ENCODE assay signal across 8 cellular contexts in genomic region chr10:7417103-7417623, GRCh38. TPM values are rescaled to one million over a fixed set of nuclear protein-coding genes. Genes with fewer than 3 reads are reported as not detected.
DNase-seq lines count a peak whose midpoint lies in the region; ATAC-seq and TF ChIP-seq lines count a peak whose summit lies in the region.

No MANE protein-coding gene starts in this region.

- no peak overlapping the region for H3K9ac ChIP-seq in H9 (ENCODE audit: extremely low read depth, insufficient read length, low read length)

- no peak overlapping the region for H2BK120ac ChIP-seq in H9 (ENCODE audit: low read depth, low read length, poor library complexity, severe bottlenecking)

- H4K5ac ChIP-seq in H9 (ENCODE audit: insufficient read length, low read depth, low read length), result no peak overlapping the region

- H3K14ac ChIP-seq in H9 (ENCODE audit: insufficient read depth, low read length), result no peak overlapping the region

- H4K91ac ChIP-seq in H9 (ENCODE audit: insufficient read length, low read depth, low read length), result no peak overlapping the region

- no peak overlapping the region for H2AFZ ChIP-seq in H9 (ENCODE audit: low read length)

- no peaks in the 10 kb centered on the region for H3K36me3 ChIP-seq in lower lobe of right lung

- no peak overlapping the region for H4K8ac ChIP-seq in H9 (replicated peaks; ENCODE audit: insufficient read length, low read depth, low read length)

- no peaks in the 10 kb centered on the region for H4K20me1 ChIP-seq in H9 (ENCODE audit: control insufficient read depth, insufficient read depth, insufficient read length)

- no peak overlapping the region for H2BK20ac ChIP-seq in H9 (ENCODE audit: low read depth, low read length, poor library complexity, severe bottlenecking)

- ATAC-seq in lower lobe of right lung (peak in 1 of 2 donors; percentile 41), GM21737 (IDR thresholded peaks at IDR 0.05; ENCODE audit: unreplicated experiment) (no peak), HG03175 (IDR thresholded peaks at IDR 0.05; ENCODE audit: unreplicated experiment) (no peak)

- H3K56ac ChIP-seq in H9 (ENCODE audit: insufficient read length, low read depth, low read length), result no peak overlapping the region

- peaks cover 80% of the 10 kb centered on the region for H3K27me3 Mint-ChIP-seq in H9 (ENCODE audit: low read depth)

- H3K79me1 ChIP-seq in H9 (ENCODE audit: insufficient read depth, low read depth, low read length, poor library complexity, severe bottlenecking), result no peaks in the 10 kb centered on the region

- 0 out of 7 replicates have a peak, but pooled peaks cover 0 to 6% (median 0%) of the 10 kb centered on the region in 3 experiments for H3K36me3 Mint-ChIP-seq in H9 (ENCODE audit: insufficient read depth in 1 of 3, low read depth in 3 of 3)

- no peak overlapping the region for H3K27ac Mint-ChIP-seq in H9

- H3K23ac ChIP-seq in H9 (ENCODE audit: insufficient read length, low read depth, low read length), result no peak overlapping the region

- H3K4me2 ChIP-seq in H9 (ENCODE audit: insufficient read depth, insufficient read length, low read length), result no peak overlapping the region

- H2BK12ac ChIP-seq in H9 (ENCODE audit: insufficient read length, low read depth, low read length), result no peak overlapping the region

- TF ChIP-seq CTCF in H9 (conservative IDR thresholded peaks at IDR 0.05), result peak; percentile 68
- TF ChIP-seq CTCF in lower lobe of right lung (IDR thresholded peaks at IDR 0.05), result peak; percentile 47

- H2BK15ac ChIP-seq in H9 (ENCODE audit: low read depth, low read length), result no peak overlapping the region

- H3T11ph ChIP-seq in H9 (ENCODE audit: low read length), result no peak overlapping the region

- H3K23me2 ChIP-seq in H9 (ENCODE audit: insufficient read length, low read depth, low read length, poor library complexity, severe bottlenecking), result peaks cover 13% of the 10 kb centered on the region

- H3K4me1 ChIP-seq in H9 (ENCODE audit: insufficient read depth, low read length) (no peaks in the 10 kb centered on the region), lower lobe of right lung (peaks cover 12% of the 10 kb centered on the region)

- peaks cover 9% of the 10 kb centered on the region; the same call in 1 of the 2 replicates for H3K27me3 ChIP-seq in H9 (ENCODE audit: insufficient read depth, low read length)
- peaks cover 15% of the 10 kb centered on the region for H3K27me3 ChIP-seq in lower lobe of right lung (ENCODE audit: low read depth)

- no peak overlapping the region for H3K4me3 ChIP-seq in lower lobe of right lung

- DNase-seq in Ammon's horn (ENCODE audit: low spot score) (peak; percentile 67), H9 (no peak), amniotic epithelial cell (ENCODE audit: low read depth) (peak; percentile 63), lower lobe of right lung (no peak), NCI-H345 treated with DMSO at 0.1 percent for 48 hours (lab: John Stamatoyannopoulos, UW; ENCODE audit: unreplicated experiment) (no peak), GOT3 (lab: John Stamatoyannopoulos, UW) (no peak)

- no peak overlapping the region for H3K18ac ChIP-seq in H9 (ENCODE audit: insufficient read length, low read depth, low read length)

- no peak overlapping the region for H2BK5ac ChIP-seq in H9 (ENCODE audit: insufficient read length, low read length)

- intact Hi-C loops in lower lobe of right lung (cut with DNase I), result no loop called here

- H3K4ac ChIP-seq in H9 (ENCODE audit: low read depth, low read length), result no peak overlapping the region

- H3K4me1 Mint-ChIP-seq in H9, result peaks cover 12 to 14% of the 10 kb centered on the region in 2 experiments

- H2AK5ac ChIP-seq in H9 (ENCODE audit: insufficient read length, low read length), result no peak overlapping the region

- H3K9me3 ChIP-seq in H9 (ENCODE audit: control insufficient read depth, low read depth, low read length) (no peaks in the 10 kb centered on the region), lower lobe of right lung (no peaks in the 10 kb centered on the region)

- no peak overlapping the region for H3K4me3 Mint-ChIP-seq in H9

- H3K79me2 ChIP-seq in H9 (ENCODE audit: insufficient read depth, low read length), result no peaks in the 10 kb centered on the region

- peaks cover 0 to 6% of the 10 kb centered on the region in 2 experiments; a peak in 2 of 5 replicates for H3K9me3 Mint-ChIP-seq in H9

- no peak overlapping the region for H3K27ac ChIP-seq in H9 (ENCODE audit: insufficient read length, low read depth, low read length)
- H3K27ac ChIP-seq in lower lobe of right lung, result no peak overlapping the region

- 100% methylated on average over 1 of the region's 2 CpGs for WGBS in H9 (ENCODE audit: extremely low coverage, insufficient read length, low lambda C conversion rate)

RNA-seq across cellular contexts. Expression of gene SFMBT2, which starts 6.3 kb away (rescaled TPM):
- total RNA-seq in H9 (2021), result 5.3 and 6.7 TPM in 2 replicates
- total RNA-seq in lower lobe of right lung, result 22.3 TPM

Comparison
In these comparisons a context has a peak if more than half of its experiments do, and no peak if none do; other contexts are left out.
1. DNase-seq: peak in Ammon's horn (single experiment) and amniotic epithelial cell (single experiment); none in H9 (single experiment), lower lobe of right lung (single experiment), NCI-H345 treated with DMSO at 0.1 percent for 48 hours (single experiment) and GOT3 (single experiment).